1 cellular context compared by ENCODE assay signal in genomic region chr4:10180927-10181744, GRCh38.
TF ChIP-seq lines count a peak whose summit lies in the region.

No MANE protein-coding gene starts in this region.

TF ChIP-seq in HepG2, 621 proteins besides CTCF, POLR2A, EP300 and RAD21 (continued from another document):
- no peak for TF ChIP-seq ZNF142 (CRISPR knock-in tag; IDR thresholded peaks at IDR 0.05)
- TF ChIP-seq DDIT3 (CRISPR knock-in tag; IDR thresholded peaks at IDR 0.05) = no peak
- TF ChIP-seq HBP1 (CRISPR knock-in tag; IDR thresholded peaks at IDR 0.05; ENCODE audit: low read depth) = no peak
- TF ChIP-seq MAX (IDR thresholded peaks at IDR 0.05) = no peak
- no peak for TF ChIP-seq ZNF784 (CRISPR knock-in tag; IDR thresholded peaks at IDR 0.05; ENCODE audit: borderline replicate concordance)
- no peak for TF ChIP-seq MIXL1 (CRISPR knock-in tag; IDR thresholded peaks at IDR 0.05)
- no peak for TF ChIP-seq ZNF138 (CRISPR knock-in tag; IDR thresholded peaks at IDR 0.05; ENCODE audit: low read depth)
- TF ChIP-seq TCF7L2 (IDR thresholded peaks at IDR 0.05; ENCODE audit: low read depth, low read length) = no peak
- no peak for TF ChIP-seq ZNF496 (CRISPR knock-in tag; IDR thresholded peaks at IDR 0.05; ENCODE audit: insufficient replicate concordance)
- no peak for TF ChIP-seq ZNF446 (CRISPR knock-in tag; IDR thresholded peaks at IDR 0.05)
TF ChIP-seq in HepG2: peak in this region for 0.
